ENCODE assay signal across 1 cellular context in genomic region chr9:37209431-37210386, GRCh38.
TF ChIP-seq lines count a peak whose summit lies in the region.

No MANE protein-coding gene starts in this region.

TF ChIP-seq in SK-N-SH, 30 proteins besides CTCF, POLR2A, EP300 and RAD21 (continued from another document):
- no peak for TF ChIP-seq REST (IDR thresholded peaks at IDR 0.05; ENCODE audit: low read depth, low read length)
- TF ChIP-seq MAX (IDR thresholded peaks at IDR 0.05; ENCODE audit: low read depth): no peak
TF ChIP-seq in SK-N-SH: peak in this region for 0.
